Comparison of ENCODE assay signal across 20 cellular contexts in genomic region chr4:52548818-52549570, GRCh38.
DNase-seq lines count a peak whose midpoint lies in the region; ATAC-seq, FAIRE-seq and TF ChIP-seq lines count a peak whose summit lies in the region.
"Had no signal": no experiment of that assay in that cellular context is flagged by ENCODE, and none has a peak within 500 bp of the region (broad histone marks: within the 10 kb centered on the region; RNA-seq: fewer than 3 reads in every experiment).

No MANE protein-coding gene starts in this region.

- peak; percentile 87 for ATAC-seq in activated T-helper 17 cell treated with anti-CD3 and anti-CD28 coated beads, Interleukin-2, amount 50 U/mL, for 72 hours (replicated peaks)
- ATAC-seq in stimulated activated naive CD8-positive, alpha-beta T cell treated with anti-CD3 and anti-CD28 coated beads, Interleukin-15, Interleukin-2, amounts not matched to agents 100 U/mL and 50 U/mL, for 24 hours: no peak

- H3K4me1 ChIP-seq in mammary epithelial cell (ENCODE audit: insufficient read depth, low read length) (peaks cover 28% of the 10 kb centered on the region), breast epithelium (no peaks in the 10 kb centered on the region), keratinocyte (ENCODE audit: control insufficient read depth, extremely low read depth, insufficient read depth, low read length) (peaks cover 27% of the 10 kb centered on the region), neural progenitor cell (peaks cover 15% of the 10 kb centered on the region), PC-9 (replicated peaks; ENCODE audit: insufficient read depth) (no peaks in the 10 kb centered on the region)

- no peak for FAIRE-seq in keratinocyte (lab: Jason Lieb, UNC)
- FAIRE-seq: A204.1, G401.6, GM19239, H54, RCC 7860 had no signal

- H3K9me3 ChIP-seq in mammary epithelial cell (replicated peaks; ENCODE audit: insufficient read depth, low read length) (no peaks in the 10 kb centered on the region), breast epithelium (no peaks in the 10 kb centered on the region), keratinocyte (ENCODE audit: control insufficient read depth, low read depth, low read length) (peaks cover 5% of the 10 kb centered on the region), neural progenitor cell (ENCODE audit: low read depth) (no peaks in the 10 kb centered on the region), PC-9 (ENCODE audit: insufficient read depth, low read depth) (no peaks in the 10 kb centered on the region)

- CTCF ChIA-PET in mammary epithelial cell (lab: Charles Lee; ENCODE audit: low non-redundant PET) (interaction anchor here (0.5 kb wide), 1 partner anchor 206 kb away, joined by 5 read pairs; no protein-coding TSS in a partner anchor), PC-9 (lab: Charles Lee) (no interaction called here)

- H3K27ac ChIP-seq in mammary epithelial cell (ENCODE audit: insufficient read depth, low read depth, low read length): peak overlapping the region; percentile 54
- H3K27ac ChIP-seq in breast epithelium: no peak overlapping the region
- H3K27ac ChIP-seq in keratinocyte (ENCODE audit: control insufficient read depth, insufficient read depth, low read length): peak overlapping the region; percentile 50
- no peak overlapping the region for H3K27ac ChIP-seq in neural progenitor cell
- no peak overlapping the region for H3K27ac ChIP-seq in PC-9

- no peak for TF ChIP-seq CTCF in mammary epithelial cell (conservative IDR thresholded peaks at IDR 0.05 in 1 of 2, IDR thresholded peaks at IDR 0.05 in 1 of 2; ENCODE audit: extremely low read depth in 1 of 2, insufficient read depth in 1 of 2, low read depth in 1 of 2, low read length in 2 of 2)
- no peak for TF ChIP-seq CTCF in breast epithelium (IDR thresholded peaks at IDR 0.05)
- TF ChIP-seq CTCF in keratinocyte (optimal IDR thresholded peaks at IDR 0.05 in 1 of 3, IDR thresholded peaks at IDR 0.05 in 1 of 3, conservative IDR thresholded peaks at IDR 0.05 in 1 of 3; ENCODE audit: extremely low read depth in 1 of 3, insufficient read depth in 2 of 3, low read length in 3 of 3): no peak
- TF ChIP-seq CTCF in neural progenitor cell (IDR thresholded peaks at IDR 0.05): no peak
- no peak for TF ChIP-seq CTCF in PC-9 (conservative IDR thresholded peaks at IDR 0.05)

- H3K36me3 ChIP-seq in mammary epithelial cell (ENCODE audit: insufficient read depth, low read length): no peaks in the 10 kb centered on the region
- no peaks in the 10 kb centered on the region for H3K36me3 ChIP-seq in breast epithelium
- no peaks in the 10 kb centered on the region for H3K36me3 ChIP-seq in keratinocyte (ENCODE audit: control insufficient read depth in 2 of 2, extremely low read depth in 1 of 2, insufficient read depth in 2 of 2, low read length in 2 of 2)
- H3K36me3 ChIP-seq in neural progenitor cell: no peaks in the 10 kb centered on the region
- no peaks in the 10 kb centered on the region for H3K36me3 ChIP-seq in PC-9 (ENCODE audit: low read depth)

- H4K20me1 ChIP-seq in mammary epithelial cell (ENCODE audit: insufficient read depth, low read length) (no peaks in the 10 kb centered on the region), keratinocyte (ENCODE audit: control insufficient read depth, extremely low read depth, insufficient read depth, low read length) (no peaks in the 10 kb centered on the region), neural progenitor cell (ENCODE audit: low read depth) (no peaks in the 10 kb centered on the region), PC-9 (ENCODE audit: insufficient read depth) (no peaks in the 10 kb centered on the region)

- H3K4me3 ChIP-seq in mammary epithelial cell (replicated peaks in 1 of 3; ENCODE audit: insufficient read depth in 1 of 3, low read depth in 2 of 3, low read length in 3 of 3) (no peak overlapping the region), breast epithelium (no peak overlapping the region), keratinocyte (ENCODE audit: control insufficient read depth in 2 of 3, extremely low read depth in 1 of 3, insufficient read depth in 2 of 3, low read depth in 1 of 3, low read length in 3 of 3) (no peak overlapping the region), neural progenitor cell (no peak overlapping the region), PC-9 (no peak overlapping the region)

- POLR2A ChIA-PET in PC-9 (lab: Charles Lee; ENCODE audit: unreplicated experiment): no interaction called here

- peak overlapping the region; percentile 43 for H2AFZ ChIP-seq in mammary epithelial cell (ENCODE audit: low read depth, low read length)
- H2AFZ ChIP-seq in keratinocyte (ENCODE audit: control insufficient read depth, low read length): no peak overlapping the region
- peak overlapping the region; percentile 48 for H2AFZ ChIP-seq in neural progenitor cell (replicated peaks)
- H2AFZ ChIP-seq in PC-9: no peak overlapping the region

- no peaks in the 10 kb centered on the region for H3K36me3 Mint-ChIP-seq in activated T-helper 17 cell treated with anti-CD3 and anti-CD28 coated beads, Interleukin-2, amount 50 U/mL, for 72 hours (ENCODE audit: low read depth)
- H3K36me3 Mint-ChIP-seq in neural progenitor cell: no peaks in the 10 kb centered on the region
- H3K36me3 Mint-ChIP-seq: CD14-positive monocyte had no signal

- in situ Hi-C loops in mammary epithelial cell (cut with MboI; ENCODE audit: low sequenced_read_pairs in 2 of 2): loop anchor here (5.0 to 25.0 kb wide), 4 partner anchors 116 to 433 kb away; no protein-coding TSS in a partner anchor

- no peak overlapping the region for H3K27ac Mint-ChIP-seq in activated T-helper 17 cell treated with anti-CD3 and anti-CD28 coated beads, Interleukin-2, amount 50 U/mL, for 72 hours
- peak overlapping the region; percentile 85 for H3K27ac Mint-ChIP-seq in neural progenitor cell
- H3K27ac Mint-ChIP-seq: CD14-positive monocyte had no signal

- dilution Hi-C loops in mammary epithelial cell (cut with HindIII; ENCODE audit: low sequenced_read_pairs): no loop called here
- dilution Hi-C loops in keratinocyte (cut with MboI; ENCODE audit: extremely low pct_ligation_motif_present, low sequenced_read_pairs): no loop called here

- H3K27me3 Mint-ChIP-seq in activated T-helper 17 cell treated with anti-CD3 and anti-CD28 coated beads, Interleukin-2, amount 50 U/mL, for 72 hours: peaks cover 5% of the 10 kb centered on the region
- peaks cover 11% of the 10 kb centered on the region for H3K27me3 Mint-ChIP-seq in neural progenitor cell (ENCODE audit: insufficient read depth, low read depth)

- no peaks in the 10 kb centered on the region for H3K9me1 ChIP-seq in keratinocyte (ENCODE audit: control insufficient read depth, extremely low read depth, insufficient read depth, low read length)

- H3K9ac ChIP-seq in mammary epithelial cell (ENCODE audit: insufficient read depth, low read length): no peak overlapping the region
- no peak overlapping the region for H3K9ac ChIP-seq in keratinocyte (ENCODE audit: control insufficient read depth, extremely low read depth, insufficient read depth, low read length)
- H3K9ac ChIP-seq in neural progenitor cell: no peak overlapping the region

- intact Hi-C loops in mammary epithelial cell (cut with micrococcal nuclease): loop anchor here (5.0 kb wide), 3 partner anchors 313 to 1683 kb away; partner anchors contain the start of gene RASL11B
- intact Hi-C loops in breast epithelium (cut with DNase I; ENCODE audit: low total_unique reads): no loop called here
- intact Hi-C loops in PC-9 (cut with micrococcal nuclease; ENCODE audit: unreplicated experiment): loop anchor here (5.0 kb wide), 2 partner anchors 163 to 433 kb away; no protein-coding TSS in a partner anchor

- H3F3A ChIP-seq in neural progenitor cell (ENCODE audit: low read depth) (no peaks in the 10 kb centered on the region), PC-9 (ENCODE audit: insufficient read depth, low read depth) (no peaks in the 10 kb centered on the region)

- no peaks in the 10 kb centered on the region for H3K27me3 ChIP-seq in mammary epithelial cell (ENCODE audit: insufficient read depth, low read length)
- no peaks in the 10 kb centered on the region for H3K27me3 ChIP-seq in breast epithelium
- H3K27me3 ChIP-seq in keratinocyte (ENCODE audit: control insufficient read depth, extremely low read depth, insufficient read depth, low read length): no peaks in the 10 kb centered on the region
- H3K27me3 ChIP-seq in neural progenitor cell: no peaks in the 10 kb centered on the region
- H3K27me3 ChIP-seq in PC-9 (ENCODE audit: insufficient read depth, low read depth): no peaks in the 10 kb centered on the region

- H3K4me3 Mint-ChIP-seq in activated T-helper 17 cell treated with anti-CD3 and anti-CD28 coated beads, Interleukin-2, amount 50 U/mL, for 72 hours: no peak overlapping the region
- H3K4me3 Mint-ChIP-seq in neural progenitor cell: no peak overlapping the region
- H3K4me3 Mint-ChIP-seq: CD14-positive monocyte had no signal

- no TSS peak for BruUV-seq in mammary epithelial cell (replicated peaks; lab: Mats Ljungman, UMichigan)
- no TSS peak for BruUV-seq in PC-9 (replicated peaks; lab: Mats Ljungman, UMichigan)

- H3K79me2 ChIP-seq in mammary epithelial cell (ENCODE audit: insufficient read depth, low read length) (no peaks in the 10 kb centered on the region), keratinocyte (ENCODE audit: control insufficient read depth, insufficient read depth, low read length) (no peaks in the 10 kb centered on the region), neural progenitor cell (ENCODE audit: low read depth) (no peaks in the 10 kb centered on the region), PC-9 (ENCODE audit: low read depth) (no peaks in the 10 kb centered on the region)

- DNase-seq in mammary epithelial cell: peak; percentile 40
- DNase-seq in breast epithelium (ENCODE audit: low spot score in 2 of 2): no peak
- DNase-seq in keratinocyte (ENCODE audit: low read depth, low spot score): no peak
- no peak for DNase-seq in neural progenitor cell (ENCODE audit: low spot score)
- DNase-seq in stimulated activated naive CD8-positive, alpha-beta T cell treated with anti-CD3 and anti-CD28 coated beads, Interleukin-15, Interleukin-2, amounts not matched to agents 100 U/mL and 50 U/mL, for 24 hours: no peak
- no peak for DNase-seq in PC-9
- no peak for DNase-seq in NCI-H748 treated with DMSO at 0.1 percent for 48 hours (lab: John Stamatoyannopoulos, UW)
- DNase-seq: Kasumi-1, NCI-H1694, NCI-H2081, NCI-H2171, NCI-H524 treated with DMSO at 0.1 percent for 48 hours, SHP77 had no signal

- no peak for TF ChIP-seq POLR2A in breast epithelium (IDR thresholded peaks at IDR 0.05)

- WGBS in mammary epithelial cell (ENCODE audit: low coverage, missing lambda C conversion rate): 71% methylated on average over 8 of the region's 8 CpGs

- no peaks in the 10 kb centered on the region for H3K9me3 Mint-ChIP-seq in activated T-helper 17 cell treated with anti-CD3 and anti-CD28 coated beads, Interleukin-2, amount 50 U/mL, for 72 hours
- H3K9me3 Mint-ChIP-seq in neural progenitor cell: peaks cover 6% of the 10 kb centered on the region

- H3K9me2 ChIP-seq in PC-9 (ENCODE audit: insufficient read depth): no peaks in the 10 kb centered on the region

- H3K4me1 Mint-ChIP-seq in activated T-helper 17 cell treated with anti-CD3 and anti-CD28 coated beads, Interleukin-2, amount 50 U/mL, for 72 hours: no peaks in the 10 kb centered on the region
- peaks cover 49% of the 10 kb centered on the region for H3K4me1 Mint-ChIP-seq in neural progenitor cell
- H3K4me1 Mint-ChIP-seq: CD14-positive monocyte had no signal

- H3K4me2 ChIP-seq in mammary epithelial cell (ENCODE audit: insufficient read depth, low read depth, low read length): peak overlapping the region; percentile 71
- no peak overlapping the region for H3K4me2 ChIP-seq in keratinocyte (ENCODE audit: control insufficient read depth, extremely low read depth, insufficient read depth, low read depth, low read length)
- H3K4me2 ChIP-seq in neural progenitor cell: no peak overlapping the region
- no peak overlapping the region for H3K4me2 ChIP-seq in PC-9

Comparison
In these comparisons a context has a peak if more than half of its experiments do, and no peak if none do; other contexts are left out.
1. H3K27ac ChIP-seq: peak in mammary epithelial cell (single experiment) and keratinocyte (single experiment); none in breast epithelium (0 of 2), neural progenitor cell (single experiment) and PC-9 (single experiment).
2. H2AFZ ChIP-seq: peak in mammary epithelial cell (single experiment) and neural progenitor cell (single experiment); none in keratinocyte (single experiment) and PC-9 (single experiment).